ENCODE assay signal across 17 cellular contexts in genomic region chr1:175174273-175174672, GRCh38. TPM values are rescaled to one million over a fixed set of nuclear protein-coding genes. Genes with fewer than 3 reads are reported as not detected.
A peak's percentile ranks its signal among the peaks of the same experiment; 100 is the strongest.
DNase-seq lines count a peak whose midpoint lies in the region; ATAC-seq and TF ChIP-seq lines count a peak whose summit lies in the region.
"Had no signal": no experiment of that assay in that cellular context is flagged by ENCODE, and none has a peak within 500 bp of the region (broad histone marks: within the 10 kb centered on the region; RNA-seq: fewer than 3 reads in every experiment).

No MANE protein-coding gene starts in this region.

- H2BK15ac ChIP-seq in H9 (ENCODE audit: low read depth, low read length) = no peak overlapping the region

- no peaks in the 10 kb centered on the region for H3K27me3 ChIP-seq in CD4-positive, CD25-positive, alpha-beta regulatory T cell (ENCODE audit: control insufficient read depth, insufficient read depth, low read length)
- no peaks in the 10 kb centered on the region for H3K27me3 ChIP-seq in H9 (ENCODE audit: insufficient read depth, low read length)

- peaks cover 74% of the 10 kb centered on the region for H3K36me3 ChIP-seq in CD4-positive, CD25-positive, alpha-beta regulatory T cell (ENCODE audit: control insufficient read depth, insufficient read depth, low read length)

- H2AFZ ChIP-seq in H9 (ENCODE audit: low read length) = no peak overlapping the region

- peaks cover 45% of the 10 kb centered on the region for H3K4me1 ChIP-seq in CD4-positive, CD25-positive, alpha-beta regulatory T cell (ENCODE audit: control insufficient read depth, insufficient read depth, low read length, poor library complexity, severe bottlenecking)
- no peaks in the 10 kb centered on the region for H3K4me1 ChIP-seq in H9 (ENCODE audit: insufficient read depth, low read length)

- peaks cover 68% of the 10 kb centered on the region for H3K36me3 Mint-ChIP-seq in CD4-positive, CD25-positive, alpha-beta regulatory T cell
- H3K36me3 Mint-ChIP-seq in activated B cell treated with CpG ODN at 0.5 μM for 24 hours (ENCODE audit: low read depth) = peaks cover 90% of the 10 kb centered on the region
- no peaks in the 10 kb centered on the region; a peak in 2 of 7 replicates for H3K36me3 Mint-ChIP-seq in H9 (ENCODE audit: insufficient read depth in 1 of 3, low read depth in 3 of 3)
- H3K36me3 Mint-ChIP-seq in immature natural killer cell = peaks cover 11 to 42% (median 29%) of the 10 kb centered on the region in 3 donors

- H3K9me3 Mint-ChIP-seq in CD4-positive, CD25-positive, alpha-beta regulatory T cell = peaks cover 0 to 1% (median 0%) of the 10 kb centered on the region in 7 donors
- H3K9me3 Mint-ChIP-seq in activated B cell treated with CpG ODN at 0.5 μM for 24 hours = no peaks in the 10 kb centered on the region
- H3K9me3 Mint-ChIP-seq in H9 = no peaks in the 10 kb centered on the region
- no peaks in the 10 kb centered on the region for H3K9me3 Mint-ChIP-seq in immature natural killer cell
- H3K9me3 Mint-ChIP-seq: nephron had no signal

- CTCF ChIA-PET in activated B cell treated with CpG ODN at 0.5 μM for 24 hours (lab: Charles Lee) = interaction anchor here (1.6 to 2.6 kb wide), 2 partner anchors 22 to 143 kb away, joined by 5 to 17 read pairs; no protein-coding TSS in a partner anchor

- H2BK20ac ChIP-seq in H9 (ENCODE audit: low read depth, low read length, poor library complexity, severe bottlenecking) = no peak overlapping the region

- H2BK12ac ChIP-seq in H9 (ENCODE audit: insufficient read length, low read depth, low read length) = no peak overlapping the region

- H4K91ac ChIP-seq in H9 (ENCODE audit: insufficient read length, low read depth, low read length) = no peak overlapping the region

- H3K4me3 ChIP-seq in CD4-positive, CD25-positive, alpha-beta regulatory T cell (ENCODE audit: low read depth, low read length) = no peak overlapping the region
- H3K4me3 ChIP-seq: coronary artery, psoas muscle had no signal

- no peaks in the 10 kb centered on the region for H3K9me3 ChIP-seq in CD4-positive, CD25-positive, alpha-beta regulatory T cell (ENCODE audit: control insufficient read depth in 2 of 2, low read length in 2 of 2)
- H3K9me3 ChIP-seq in H9 (ENCODE audit: control insufficient read depth, low read depth, low read length) = no peaks in the 10 kb centered on the region
- H3K9me3 ChIP-seq: psoas muscle had no signal

- H3K9ac ChIP-seq in H9 (ENCODE audit: extremely low read depth, insufficient read length, low read length) = no peak overlapping the region
- H3K9ac ChIP-seq: KMS-11 had no signal

- no peak overlapping the region for H3K56ac ChIP-seq in H9 (ENCODE audit: insufficient read length, low read depth, low read length)

- no peak overlapping the region for H3K18ac ChIP-seq in H9 (ENCODE audit: insufficient read length, low read depth, low read length)

- peak overlapping the region in 2 of 4 donors; percentile 23 to 77 for H3K4me3 Mint-ChIP-seq in CD4-positive, CD25-positive, alpha-beta regulatory T cell
- H3K4me3 Mint-ChIP-seq in activated B cell treated with CpG ODN at 0.5 μM for 24 hours = no peak overlapping the region
- no peak overlapping the region for H3K4me3 Mint-ChIP-seq in H9
- no peak overlapping the region for H3K4me3 Mint-ChIP-seq in immature natural killer cell
- H3K4me3 Mint-ChIP-seq: nephron had no signal

- H2BK5ac ChIP-seq in H9 (ENCODE audit: insufficient read length, low read length) = no peak overlapping the region

- no peak overlapping the region for H3K4ac ChIP-seq in H9 (ENCODE audit: low read depth, low read length)

- H3K27ac ChIP-seq in CD4-positive, CD25-positive, alpha-beta regulatory T cell (ENCODE audit: insufficient read depth, low read length, poor library complexity, severe bottlenecking) = peak overlapping the region; percentile 51
- H3K27ac ChIP-seq in H9 (ENCODE audit: insufficient read length, low read depth, low read length) = no peak overlapping the region
- H3K27ac ChIP-seq: coronary artery, epithelial cell of prostate, KMS-11, psoas muscle had no signal

- H3K79me1 ChIP-seq in H9 (ENCODE audit: insufficient read depth, low read depth, low read length, poor library complexity, severe bottlenecking) = no peaks in the 10 kb centered on the region

- peak overlapping the region; percentile 48 to 87 (median 85) for H3K27ac Mint-ChIP-seq in CD4-positive, CD25-positive, alpha-beta regulatory T cell
- H3K27ac Mint-ChIP-seq in activated B cell treated with CpG ODN at 0.5 μM for 24 hours (peak overlapping the region; percentile 59), H9 (0 out of 7 replicates have a peak overlapping the region, but pooled peaks of 1 of the 3 experiments have one; percentile 21), immature natural killer cell (peak overlapping the region in 2 of 6 donors; percentile 23 to 48)
- H3K27ac Mint-ChIP-seq: nephron had no signal

- TF ChIP-seq CTCF in activated B cell treated with CpG ODN at 0.5 μM for 24 hours (IDR thresholded peaks at IDR 0.05) = no peak
- no peak for TF ChIP-seq CTCF in H9 (conservative IDR thresholded peaks at IDR 0.05)

- no peak for ATAC-seq in CD4-positive, CD25-positive, alpha-beta regulatory T cell (ENCODE audit: low read depth in 2 of 2)
- ATAC-seq in GM18868 (IDR thresholded peaks at IDR 0.05; ENCODE audit: unreplicated experiment) (peak; percentile 14), HG02970 (IDR thresholded peaks at IDR 0.05; ENCODE audit: low FRiP score, unreplicated experiment) (peak; percentile 20), activated B cell treated with CpG ODN at 0.5 μM for 24 hours (ENCODE audit: low read depth) (no peak), SK-N-SH treated with all-trans-retinoic acid at 6 μM for 48 hours (no peak)
- ATAC-seq: psoas muscle had no signal

- H3K23ac ChIP-seq in H9 (ENCODE audit: insufficient read length, low read depth, low read length) = no peak overlapping the region

- no peak for DNase-seq in CD4-positive, CD25-positive, alpha-beta regulatory T cell
- DNase-seq in activated B cell treated with CpG ODN at 0.5 μM for 24 hours (no peak), SHP77 treated with DMSO at 0.1 percent for 48 hours (lab: John Stamatoyannopoulos, UW) (no peak), H9 (no peak), immature natural killer cell (no peak)
- DNase-seq: activated CD8-positive, alpha-beta memory T cell treated with anti-CD3 and anti-CD28 coated beads for 24 hours; activated gamma-delta T cell treated with Interleukin-2 at 50 U/mL for 16 hours; NCI-H1417 treated with DMSO at 0.1 percent for 48 hours; psoas muscle; SHP77 had no signal

- no peaks in the 10 kb centered on the region for H4K20me1 ChIP-seq in H9 (ENCODE audit: control insufficient read depth, insufficient read depth, insufficient read length)

- H3T11ph ChIP-seq in H9 (ENCODE audit: low read length) = no peak overlapping the region

- no peak overlapping the region for H4K8ac ChIP-seq in H9 (replicated peaks; ENCODE audit: insufficient read length, low read depth, low read length)

- H3K79me2 ChIP-seq in H9 (ENCODE audit: insufficient read depth, low read length) = no peaks in the 10 kb centered on the region

- H4K5ac ChIP-seq in H9 (ENCODE audit: insufficient read length, low read depth, low read length) = no peak overlapping the region

- intact Hi-C loops in activated B cell treated with CpG ODN at 0.5 μM for 24 hours (cut with micrococcal nuclease) = no loop called here

- no peak overlapping the region for H2BK120ac ChIP-seq in H9 (ENCODE audit: low read depth, low read length, poor library complexity, severe bottlenecking)

- H3K4me1 Mint-ChIP-seq in CD4-positive, CD25-positive, alpha-beta regulatory T cell = peaks cover 41 to 94% (median 74%) of the 10 kb centered on the region in 4 donors
- peaks cover 88% of the 10 kb centered on the region for H3K4me1 Mint-ChIP-seq in activated B cell treated with CpG ODN at 0.5 μM for 24 hours
- H3K4me1 Mint-ChIP-seq in H9 = peaks cover 4 to 7% of the 10 kb centered on the region in 2 experiments; a peak in 3 of 4 replicates
- peaks cover 29 to 67% of the 10 kb centered on the region in 2 donors for H3K4me1 Mint-ChIP-seq in immature natural killer cell
- H3K4me1 Mint-ChIP-seq: nephron had no signal

- H3K27me3 Mint-ChIP-seq in CD4-positive, CD25-positive, alpha-beta regulatory T cell = no peaks in the 10 kb centered on the region
- H3K27me3 Mint-ChIP-seq in activated B cell treated with CpG ODN at 0.5 μM for 24 hours (no peaks in the 10 kb centered on the region), H9 (ENCODE audit: low read depth) (no peaks in the 10 kb centered on the region), immature natural killer cell (ENCODE audit: low read depth in 3 of 3) (peaks cover 0 to 1% (median 0%) of the 10 kb centered on the region in 3 donors)

- no peaks in the 10 kb centered on the region for H3K23me2 ChIP-seq in H9 (ENCODE audit: insufficient read length, low read depth, low read length, poor library complexity, severe bottlenecking)

- H3K4me2 ChIP-seq in H9 (ENCODE audit: insufficient read depth, insufficient read length, low read length) = no peak overlapping the region
- H3K4me2 ChIP-seq: KMS-11 had no signal

- H2AK5ac ChIP-seq in H9 (ENCODE audit: insufficient read length, low read length) = no peak overlapping the region

- POLR2A ChIA-PET in activated B cell treated with CpG ODN at 0.5 μM for 24 hours (lab: Charles Lee) = interaction anchor here (1.0 to 1.5 kb wide), 2 partner anchors 13 to 51 kb away, joined by 3 read pairs; no protein-coding TSS in a partner anchor

- no peak overlapping the region for H3K14ac ChIP-seq in H9 (ENCODE audit: insufficient read depth, low read length)

TF ChIP-seq in SK-N-SH treated with all-trans-retinoic acid at 6 μM for 48 hours, 23 proteins besides CTCF, POLR2A, EP300 and RAD21:
- TF ChIP-seq GLIS3 (CRISPR knock-in tag; IDR thresholded peaks at IDR 0.05) (no peak), ZFP30 (CRISPR knock-in tag; IDR thresholded peaks at IDR 0.05) (no peak), CSDC2 (CRISPR knock-in tag; IDR thresholded peaks at IDR 0.05) (no peak), PPARA (CRISPR knock-in tag; IDR thresholded peaks at IDR 0.05; ENCODE audit: borderline replicate concordance) (no peak)

RNA-seq across cellular contexts. Expression of gene KIAA0040, which starts 18.3 kb away (rescaled TPM):
- total RNA-seq in CD4-positive, CD25-positive, alpha-beta regulatory T cell = 50.1 TPM
- polyA plus RNA-seq in CD4-positive, CD25-positive, alpha-beta regulatory T cell = 10 to 100 TPM; 53.1 to 63.3 (median 57.1) TPM
- total RNA-seq in activated B cell treated with CpG ODN at 0.5 μM for 24 hours (55.5 and 57.2 TPM in 2 replicates), H9 (2021) (5.0 and 5.2 TPM in 2 replicates)
- 10 to 100 TPM; 11.8 to 23.6 (median 14.0) TPM for polyA plus RNA-seq in immature natural killer cell

Comparison
In these comparisons a context has a peak if more than half of its experiments do, and no peak if none do; other contexts are left out.
1. ATAC-seq: peak in GM18868 (single experiment) and HG02970 (single experiment); none in CD4-positive, CD25-positive, alpha-beta regulatory T cell (0 of 2), activated B cell treated with CpG ODN at 0.5 μM for 24 hours (single experiment) and SK-N-SH treated with all-trans-retinoic acid at 6 μM for 48 hours (single experiment).